Comparison of ENCODE assay signal across 7 cellular contexts in genomic region chr19:13978721-13979191, GRCh38. TPM values are rescaled to one million over a fixed set of nuclear protein-coding genes. Genes with fewer than 3 reads are reported as not detected.
DNase-seq lines count a peak whose midpoint lies in the region; ATAC-seq and TF ChIP-seq lines count a peak whose summit lies in the region.
"Had no signal": no experiment of that assay in that cellular context is flagged by ENCODE, and none has a peak within 500 bp of the region (broad histone marks: within the 10 kb centered on the region; RNA-seq: fewer than 3 reads in every experiment).

No MANE protein-coding gene starts in this region.

- H3K4me1 ChIP-seq in thyroid gland: peaks cover 4 to 7% of the 10 kb centered on the region in 2 donors

- no peak for ATAC-seq in activated CD8-positive, alpha-beta T cell treated with anti-CD3 and anti-CD28 coated beads, Interleukin-2, amount 10 ng/mL, durations not matched to agents 7 days and 5 days
- ATAC-seq in left cardiac atrium: peak; percentile 35 to 55
- peak; percentile 39 for ATAC-seq in stimulated activated naive CD8-positive, alpha-beta T cell treated with anti-CD3 and anti-CD28 coated beads, Interleukin-15, amount 100 ng/mL, for 72 hours

- no peaks in the 10 kb centered on the region for H3K27me3 Mint-ChIP-seq in activated CD8-positive, alpha-beta T cell treated with anti-CD3 and anti-CD28 coated beads, Interleukin-2, amount 10 ng/mL, durations not matched to agents 7 days and 5 days (ENCODE audit: low read depth)
- no peaks in the 10 kb centered on the region for H3K27me3 Mint-ChIP-seq in stimulated activated naive CD8-positive, alpha-beta T cell treated with anti-CD3 and anti-CD28 coated beads, Interleukin-15, amount 100 ng/mL, for 72 hours

- intact Hi-C loops in left cardiac atrium (cut with DNase I) (no loop called here), thyroid gland (cut with DNase I) (no loop called here)

- H3K36me3 Mint-ChIP-seq in activated CD8-positive, alpha-beta T cell treated with anti-CD3 and anti-CD28 coated beads, Interleukin-2, amount 10 ng/mL, durations not matched to agents 7 days and 5 days (ENCODE audit: low read depth): peaks cover 30% of the 10 kb centered on the region

- no peaks in the 10 kb centered on the region for H3K9me3 ChIP-seq in thyroid gland

- no peak overlapping the region for H3K27ac Mint-ChIP-seq in activated CD8-positive, alpha-beta T cell treated with anti-CD3 and anti-CD28 coated beads, Interleukin-2, amount 10 ng/mL, durations not matched to agents 7 days and 5 days
- no peak overlapping the region for H3K27ac Mint-ChIP-seq in stimulated activated naive CD8-positive, alpha-beta T cell treated with anti-CD3 and anti-CD28 coated beads, Interleukin-15, amount 100 ng/mL, for 72 hours

- POLR2A ChIA-PET in activated CD8-positive, alpha-beta T cell treated with anti-CD3 and anti-CD28 coated beads, Interleukin-2, amount 10 ng/mL, durations not matched to agents 7 days and 5 days (lab: Charles Lee): interaction anchor here (0.6 to 1.3 kb wide), 5 partner anchors 8 to 93 kb away, joined by 3 to 4 read pairs (median 3); partner anchors contain the start of gene IL27RA

- no peak for TF ChIP-seq POLR2A in thyroid gland (IDR thresholded peaks at IDR 0.05)

- H3K27me3 ChIP-seq in thyroid gland: no peaks in the 10 kb centered on the region

- peak overlapping the region; percentile 8 for H3K4me3 Mint-ChIP-seq in activated CD8-positive, alpha-beta T cell treated with anti-CD3 and anti-CD28 coated beads, Interleukin-2, amount 10 ng/mL, durations not matched to agents 7 days and 5 days
- peak overlapping the region; percentile 39 to 76 for H3K4me3 Mint-ChIP-seq in stimulated activated naive CD8-positive, alpha-beta T cell treated with anti-CD3 and anti-CD28 coated beads, Interleukin-15, amount 100 ng/mL, for 72 hours

- peak overlapping the region in 1 of 3 donors; percentile 26 for H3K4me3 ChIP-seq in thyroid gland (replicated peaks in 1 of 3)

- WGBS in thyroid gland, 2 donors: 59% methylated on average over 5 of the region's 49 CpGs; no CpG with 5 or more reads in 1 of the 2 donors

- H3K36me3 ChIP-seq in thyroid gland: peaks cover 4 to 8% of the 10 kb centered on the region in 2 donors

- TF ChIP-seq CTCF in thyroid gland (IDR thresholded peaks at IDR 0.05): no peak

- CTCF ChIA-PET in activated CD8-positive, alpha-beta T cell treated with anti-CD3 and anti-CD28 coated beads, Interleukin-2, amount 10 ng/mL, durations not matched to agents 7 days and 5 days (lab: Charles Lee): interaction anchor here (0.8 to 1.1 kb wide), 2 partner anchors 70 to 116 kb away, joined by 3 read pairs; no protein-coding TSS in a partner anchor

- DNase-seq in activated CD8-positive, alpha-beta T cell treated with anti-CD3 and anti-CD28 coated beads, Interleukin-2, amount 10 ng/mL, durations not matched to agents 7 days and 5 days: no peak
- no peak for DNase-seq in left cardiac atrium
- peak in 1 of 2 donors; percentile 27 for DNase-seq in stimulated activated naive CD8-positive, alpha-beta T cell treated with anti-CD3 and anti-CD28 coated beads, Interleukin-15, amount 100 ng/mL, for 72 hours
- DNase-seq in thyroid gland: no peak
- DNase-seq in iPS-NIHi7 (ENCODE audit: extremely low spot score): no peak
- DNase-seq in NOMO-1 treated with DMSO at 0.1 percent for 48 hours (lab: John Stamatoyannopoulos, UW; ENCODE audit: unreplicated experiment): no peak

- H3K27ac ChIP-seq in thyroid gland: no peak overlapping the region

- peaks cover 59% of the 10 kb centered on the region for H3K4me1 Mint-ChIP-seq in activated CD8-positive, alpha-beta T cell treated with anti-CD3 and anti-CD28 coated beads, Interleukin-2, amount 10 ng/mL, durations not matched to agents 7 days and 5 days (ENCODE audit: low read depth)
- H3K4me1 Mint-ChIP-seq in stimulated activated naive CD8-positive, alpha-beta T cell treated with anti-CD3 and anti-CD28 coated beads, Interleukin-15, amount 100 ng/mL, for 72 hours: peaks cover 62% of the 10 kb centered on the region

- no peaks in the 10 kb centered on the region for H3K9me3 Mint-ChIP-seq in activated CD8-positive, alpha-beta T cell treated with anti-CD3 and anti-CD28 coated beads, Interleukin-2, amount 10 ng/mL, durations not matched to agents 7 days and 5 days (ENCODE audit: insufficient read depth)
- H3K9me3 Mint-ChIP-seq in stimulated activated naive CD8-positive, alpha-beta T cell treated with anti-CD3 and anti-CD28 coated beads, Interleukin-15, amount 100 ng/mL, for 72 hours: no peaks in the 10 kb centered on the region

RNA-seq across cellular contexts. Expression of gene DCAF15, which starts 26.4 kb away (rescaled TPM):
- total RNA-seq in activated CD8-positive, alpha-beta T cell treated with anti-CD3 and anti-CD28 coated beads, Interleukin-2, amount 10 ng/mL, durations not matched to agents 7 days and 5 days: 100 to 1,000 TPM in 1 of 2 experiments, 10 to 100 TPM in 1; 90.1 to 104 TPM
- 10 to 100 TPM; 17.1 to 19.2 TPM for total RNA-seq in left cardiac atrium
- 10 to 100 TPM in 3 of 4 donors, 1 to 10 TPM in 1; 9.5 to 19.6 (median 11.6) TPM for total RNA-seq in thyroid gland

RNA-seq across cellular contexts. Expression of gene RFX1, which starts 27.4 kb away (rescaled TPM):
- total RNA-seq in activated CD8-positive, alpha-beta T cell treated with anti-CD3 and anti-CD28 coated beads, Interleukin-2, amount 10 ng/mL, durations not matched to agents 7 days and 5 days: 10 to 100 TPM; 15.9 to 17.7 TPM
- total RNA-seq in left cardiac atrium (10 to 100 TPM; 11.0 to 12.3 TPM), thyroid gland (1 to 10 TPM; 4.8 to 9.1 (median 9.1) TPM)

RNA-seq across cellular contexts. Expression of gene PODNL1, which starts 40.5 kb away (rescaled TPM):
- total RNA-seq in activated CD8-positive, alpha-beta T cell treated with anti-CD3 and anti-CD28 coated beads, Interleukin-2, amount 10 ng/mL, durations not matched to agents 7 days and 5 days: 1 to 10 TPM in 1 of 2 experiments, under 1 TPM in 1; 0.11 to 1.3 TPM
- 1 to 10 TPM; 1.1 to 1.4 TPM for total RNA-seq in left cardiac atrium
- 1 to 10 TPM in 1 of 4 donors, under 1 TPM in 2, not detected in 1; 0.40 to 1.4 (median 0.63) TPM for total RNA-seq in thyroid gland

RNA-seq across cellular contexts. Expression of gene RLN3, which starts 49.2 kb away (rescaled TPM):
- total RNA-seq in activated CD8-positive, alpha-beta T cell treated with anti-CD3 and anti-CD28 coated beads, Interleukin-2, amount 10 ng/mL, durations not matched to agents 7 days and 5 days: not detected
- not detected for total RNA-seq in left cardiac atrium
- total RNA-seq in thyroid gland: not detected
- total RNA-seq: activated CD8-positive, alpha-beta memory T cell treated with anti-CD3 and anti-CD28 coated beads for 36 hours had no signal

RNA-seq across cellular contexts. Expression of gene IL27RA, which starts 52.8 kb away (rescaled TPM):
- 10 to 100 TPM; 39.7 to 39.8 TPM for total RNA-seq in activated CD8-positive, alpha-beta T cell treated with anti-CD3 and anti-CD28 coated beads, Interleukin-2, amount 10 ng/mL, durations not matched to agents 7 days and 5 days
- total RNA-seq in left cardiac atrium (1 to 10 TPM; 4.7 to 6.2 TPM), thyroid gland (1 to 10 TPM; 1.9 to 4.9 (median 3.4) TPM)

Comparison
In these comparisons a context has a peak if more than half of its experiments do, and no peak if none do; other contexts are left out.
1. RNA of gene DCAF15, which starts 26.4 kb away (total RNA-seq): 90.1 to 104 TPM in activated CD8-positive, alpha-beta T cell treated with anti-CD3 and anti-CD28 coated beads, Interleukin-2, amount 10 ng/mL, durations not matched to agents 7 days and 5 days; 17.1 to 19.2 TPM in left cardiac atrium and 9.5 to 19.6 TPM in thyroid gland; every median in the first group is over 4 times any median in the second.